Comparison of ENCODE assay signal across 8 cellular contexts in genomic region chr16:27639588-27640276, GRCh38.
A peak's percentile ranks its signal among the peaks of the same experiment; 100 is the strongest.
DNase-seq lines count a peak whose midpoint lies in the region; ATAC-seq and TF ChIP-seq lines count a peak whose summit lies in the region.

No MANE protein-coding gene starts in this region.

- peaks cover 0 to 40% (median 0%) of the 10 kb centered on the region in 3 donors for H3K36me3 ChIP-seq in tibial nerve

- ATAC-seq in HG03565 (IDR thresholded peaks at IDR 0.05; ENCODE audit: unreplicated experiment) (peak; percentile 51), left lobe of liver (peak; percentile 66), HG03432 (IDR thresholded peaks at IDR 0.05; ENCODE audit: unreplicated experiment) (no peak)

- TF ChIP-seq POLR2A in tibial nerve (IDR thresholded peaks at IDR 0.05), result no peak

- no peaks in the 10 kb centered on the region for H3K4me1 ChIP-seq in tibial nerve

- H3K4me3 ChIP-seq in tibial nerve, result no peak overlapping the region

- no peak overlapping the region for H3K27ac ChIP-seq in 22Rv1
- H3K27ac ChIP-seq in tibial nerve, result no peak overlapping the region

- TF ChIP-seq CTCF in 22Rv1 (IDR thresholded peaks at IDR 0.05), result peak; percentile 82
- TF ChIP-seq CTCF in tibial nerve (IDR thresholded peaks at IDR 0.05), result peak in 4 of 5 experiments; percentile 31 to 58 (median 39)

- no peaks in the 10 kb centered on the region for H3K27me3 ChIP-seq in tibial nerve

- no peaks in the 10 kb centered on the region for H3K9me3 ChIP-seq in tibial nerve

- no peak for TF ChIP-seq EP300 in tibial nerve (IDR thresholded peaks at IDR 0.05)

- peak; percentile 8 for DNase-seq in GDM1 (lab: John Stamatoyannopoulos, UW)
- peak; percentile 76 for DNase-seq in OCI-M1 (lab: John Stamatoyannopoulos, UW)
- peak; percentile 54 for DNase-seq in cerebellum (ENCODE audit: low spot score)
- DNase-seq in left lobe of liver (ENCODE audit: low spot score), result no peak
- peak in 1 of 2 donors; percentile 38 for DNase-seq in tibial nerve (ENCODE audit: low spot score in 2 of 2)

- 52 to 53% methylated on average over 6 of the region's 6 CpGs for WGBS in tibial nerve, 2 donors
